Comparison of ENCODE assay signal across 13 cellular contexts in the genomic region with DNA sequence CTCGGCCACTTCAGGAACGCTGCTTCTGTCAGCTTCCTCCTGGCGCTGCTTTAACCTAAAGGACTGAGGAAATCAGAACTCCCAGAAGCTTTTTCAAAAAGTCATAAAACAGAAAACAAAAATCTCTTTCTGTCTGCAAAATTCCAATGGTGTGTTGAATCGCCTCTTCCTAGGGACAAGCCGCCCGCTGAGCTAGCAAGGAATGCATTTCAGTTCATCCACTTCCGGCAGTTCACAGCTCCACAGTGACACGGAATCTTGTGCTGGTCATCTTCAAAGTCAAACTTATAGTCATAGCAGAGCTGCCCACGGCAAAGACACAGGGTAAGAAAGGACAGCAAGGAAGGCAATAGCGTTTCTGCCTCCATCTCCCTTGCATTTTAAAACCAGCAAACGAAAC.
A peak's percentile ranks its signal among the peaks of the same experiment; 100 is the strongest.
DNase-seq lines count a peak whose midpoint lies in the region; ATAC-seq, FAIRE-seq and TF ChIP-seq lines count a peak whose summit lies in the region.
"Had no signal": no experiment of that assay in that cellular context is flagged by ENCODE, and none has a peak within 500 bp of the region (broad histone marks: within the 10 kb centered on the region; RNA-seq: fewer than 3 reads in every experiment).

No MANE protein-coding gene starts in this region.

- peak overlapping the region; percentile 30 for H3K4me3 Mint-ChIP-seq in astrocyte (ENCODE audit: unreplicated experiment)

- H3K27ac ChIP-seq in astrocyte (ENCODE audit: low read depth, low read length) (peak overlapping the region; percentile 47), heart right ventricle (peak overlapping the region in 8 of 10 donors; percentile 11 to 64 (median 49))
- H3K27ac ChIP-seq: psoas muscle had no signal

- H3K4me2 ChIP-seq in astrocyte (ENCODE audit: low read length): peak overlapping the region; percentile 75

- H3K9me3 ChIP-seq in astrocyte (ENCODE audit: insufficient read depth, low read depth, low read length) (no peaks in the 10 kb centered on the region), heart right ventricle (no peaks in the 10 kb centered on the region)
- H3K9me3 ChIP-seq: body of pancreas, psoas muscle had no signal

- H3K9ac ChIP-seq in astrocyte (ENCODE audit: low read length): peak overlapping the region; percentile 58

- H2AFZ ChIP-seq in astrocyte (ENCODE audit: low read depth, low read length): no peak overlapping the region

- H3K27ac Mint-ChIP-seq in astrocyte (ENCODE audit: unreplicated experiment): peak overlapping the region; percentile 55

- no peak for FAIRE-seq in astrocyte (lab: Jason Lieb, UNC)
- FAIRE-seq: GM12891 had no signal

- DNase-seq in COLO829 (ENCODE audit: low spot score) (peak; percentile 64), astrocyte (ENCODE audit: low read depth) (peak; percentile 60), heart right ventricle (no peak), pons (ENCODE audit: low spot score) (peak; percentile 48), ecto neural progenitor cell (ENCODE audit: low spot score) (no peak), GM19238 (ENCODE audit: insufficient read length, low spot score) (no peak), GDM1 (lab: John Stamatoyannopoulos, UW) (no peak), T-helper 2 cell (no peak)
- DNase-seq: COR-L47, KG1, psoas muscle had no signal

- H3K79me2 ChIP-seq in astrocyte (ENCODE audit: insufficient read depth, low read length): no peaks in the 10 kb centered on the region

- intact Hi-C loops in heart right ventricle (cut with DNase I): loop anchor here in 1 of 10 donors (10.0 kb wide), 1 partner anchor 102 kb away; no protein-coding TSS in a partner anchor

- H3K4me3 ChIP-seq in astrocyte (ENCODE audit: insufficient read depth, low read depth, low read length) (peak overlapping the region; percentile 14), heart right ventricle (no peak overlapping the region)
- H3K4me3 ChIP-seq: body of pancreas, psoas muscle had no signal

- peaks cover 16% of the 10 kb centered on the region for H3K4me1 Mint-ChIP-seq in astrocyte (ENCODE audit: low read depth, unreplicated experiment)

- 28 to 38% methylated on average over 11 of the region's 11 CpGs for WGBS in heart right ventricle, 2 donors

- ATAC-seq in heart right ventricle: peak; percentile 46 to 81 (median 70)
- ATAC-seq: body of pancreas had no signal

- H3K27me3 Mint-ChIP-seq in astrocyte (ENCODE audit: low read depth, unreplicated experiment): no peaks in the 10 kb centered on the region

- H3K27me3 ChIP-seq in astrocyte (ENCODE audit: insufficient read depth, low read length): no peaks in the 10 kb centered on the region
- H3K27me3 ChIP-seq in heart right ventricle: no peaks in the 10 kb centered on the region
- H3K27me3 ChIP-seq: body of pancreas had no signal

- peaks cover 39% of the 10 kb centered on the region for H4K20me1 ChIP-seq in astrocyte (ENCODE audit: insufficient read depth, low read length)

- H3K4me1 ChIP-seq in astrocyte (ENCODE audit: insufficient read depth, low read length) (peaks cover 16% of the 10 kb centered on the region), heart right ventricle (peaks cover 3 to 32% (median 17%) of the 10 kb centered on the region in 9 donors)
- H3K4me1 ChIP-seq: body of pancreas, psoas muscle had no signal

- peaks cover 37% of the 10 kb centered on the region for H3K36me3 Mint-ChIP-seq in astrocyte (ENCODE audit: low read depth, unreplicated experiment)

- H3K36me3 ChIP-seq in astrocyte (ENCODE audit: insufficient read depth, low read length): peaks cover 31% of the 10 kb centered on the region
- peaks cover 0 to 97% (median 19%) of the 10 kb centered on the region in 9 donors for H3K36me3 ChIP-seq in heart right ventricle

- no peaks in the 10 kb centered on the region for H3K9me3 Mint-ChIP-seq in astrocyte (ENCODE audit: unreplicated experiment)

- TF ChIP-seq CTCF in astrocyte (IDR thresholded peaks at IDR 0.05; ENCODE audit: insufficient read depth, low read depth, low read length): no peak
- TF ChIP-seq CTCF in heart right ventricle (IDR thresholded peaks at IDR 0.05): no peak

Comparison
In these comparisons a context has a peak if more than half of its experiments do, and no peak if none do; other contexts are left out.
1. DNase-seq: peak in COLO829 (single experiment), astrocyte (single experiment) and pons (single experiment); none in heart right ventricle (0 of 2), ecto neural progenitor cell (single experiment), GM19238 (single experiment), GDM1 (single experiment) and T-helper 2 cell (0 of 5).